8 cellular contexts compared by ENCODE assay signal in the genomic region with DNA sequence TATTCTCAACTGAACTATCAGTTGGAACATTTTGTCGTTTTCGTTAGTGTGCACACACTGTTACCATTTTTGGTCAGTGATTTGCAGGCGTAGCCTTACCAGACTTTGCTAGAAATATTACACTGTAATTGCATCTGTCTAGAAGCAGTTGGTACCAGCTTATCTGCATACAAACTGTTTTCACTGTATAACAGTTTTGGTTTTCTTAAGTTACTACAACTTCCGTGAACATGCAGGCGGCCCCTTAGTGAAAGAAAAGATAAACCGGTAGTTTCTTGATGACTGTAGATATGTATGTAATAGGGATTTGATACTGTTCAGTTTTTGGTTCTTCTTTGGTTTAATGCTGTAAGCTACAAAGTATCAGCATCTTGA. TPM values are rescaled to one million over a fixed set of nuclear protein-coding genes. Genes with fewer than 3 reads are reported as not detected.
DNase-seq lines count a peak whose midpoint lies in the region; TF ChIP-seq lines count a peak whose summit lies in the region.

No MANE protein-coding gene starts in this region.

- intact Hi-C loops in mammary epithelial cell (cut with micrococcal nuclease), result loop anchor here (2.0 kb wide), 1 partner anchor 40 kb away; no protein-coding TSS in a partner anchor

- in situ Hi-C loops in GM13977 (cut with MboI; ENCODE audit: low pct_unique_long_range_greater_than_20kb, low sequenced_read_pairs, unreplicated experiment) (no loop called here), mammary epithelial cell (cut with MboI; ENCODE audit: low sequenced_read_pairs in 2 of 2) (no loop called here)

- TF ChIP-seq CTCF in GM13977 (IDR thresholded peaks at IDR 0.05; ENCODE audit: extremely low read depth, insufficient read depth, missing control alignments), result no peak
- TF ChIP-seq CTCF in KMS-11 (conservative IDR thresholded peaks at IDR 0.05; ENCODE audit: low read depth, low read length), result no peak
- TF ChIP-seq CTCF in mammary epithelial cell (conservative IDR thresholded peaks at IDR 0.05 in 1 of 2, IDR thresholded peaks at IDR 0.05 in 1 of 2; ENCODE audit: extremely low read depth in 1 of 2, insufficient read depth in 1 of 2, low read depth in 1 of 2, low read length in 2 of 2), result no peak

- H3K4me1 ChIP-seq in KMS-11 (ENCODE audit: low read depth, poor library complexity, severe bottlenecking) (peaks cover 13% of the 10 kb centered on the region), mammary epithelial cell (ENCODE audit: insufficient read depth, low read length) (peaks cover 36% of the 10 kb centered on the region), mucosa of stomach (ENCODE audit: control insufficient read depth, insufficient read depth, low read length) (peaks cover 10% of the 10 kb centered on the region)

- no TSS peak for BruUV-seq in mammary epithelial cell (replicated peaks; lab: Mats Ljungman, UMichigan)

- H3K4me3 ChIP-seq in KMS-11 (IDR thresholded peaks at IDR 0.05; ENCODE audit: insufficient read depth, low read depth, low read length), result no peak overlapping the region
- H3K4me3 ChIP-seq in mammary epithelial cell (replicated peaks in 1 of 3; ENCODE audit: insufficient read depth in 1 of 3, low read depth in 2 of 3, low read length in 3 of 3), result peak overlapping the region; percentile 95 to 99 (median 95)
- peak overlapping the region; percentile 89 for H3K4me3 ChIP-seq in mucosa of stomach (ENCODE audit: low read length)

- H3K9ac ChIP-seq in KMS-11 (no peak overlapping the region), mammary epithelial cell (ENCODE audit: insufficient read depth, low read length) (peak overlapping the region; percentile 97), mucosa of stomach (ENCODE audit: low read length) (peak overlapping the region; percentile 94)

- H2AFZ ChIP-seq in KMS-11 (ENCODE audit: low read depth), result no peak overlapping the region
- H2AFZ ChIP-seq in mammary epithelial cell (ENCODE audit: low read depth, low read length), result no peak overlapping the region

- H3K79me2 ChIP-seq in KMS-11 (ENCODE audit: insufficient read depth, low read depth) (0 out of 2 replicates have a peak, but pooled peaks cover 6% of the 10 kb centered on the region), mammary epithelial cell (ENCODE audit: insufficient read depth, low read length) (peaks cover 69% of the 10 kb centered on the region)

- H3K36me3 ChIP-seq in KMS-11 (ENCODE audit: insufficient read depth) (no peaks in the 10 kb centered on the region), mammary epithelial cell (ENCODE audit: insufficient read depth, low read length) (no peaks in the 10 kb centered on the region), mucosa of stomach (ENCODE audit: control insufficient read depth, insufficient read depth, low read length) (no peaks in the 10 kb centered on the region)

- CTCF ChIA-PET in mammary epithelial cell (lab: Charles Lee; ENCODE audit: low non-redundant PET), result no interaction called here

- H4K20me1 ChIP-seq in KMS-11 (ENCODE audit: insufficient read depth), result no peaks in the 10 kb centered on the region
- no peaks in the 10 kb centered on the region for H4K20me1 ChIP-seq in mammary epithelial cell (ENCODE audit: insufficient read depth, low read length)

- H3K4me2 ChIP-seq in KMS-11 (peak overlapping the region; percentile 64), mammary epithelial cell (ENCODE audit: insufficient read depth, low read depth, low read length) (peak overlapping the region; percentile 95)

- WGBS in mammary epithelial cell (ENCODE audit: low coverage, missing lambda C conversion rate), result 1% methylated on average over 6 of the region's 6 CpGs

- H3K27me3 ChIP-seq in KMS-11 (ENCODE audit: insufficient read depth, low read depth) (no peaks in the 10 kb centered on the region), mammary epithelial cell (ENCODE audit: insufficient read depth, low read length) (no peaks in the 10 kb centered on the region), mucosa of stomach (ENCODE audit: control insufficient read depth, insufficient read depth, low read length) (no peaks in the 10 kb centered on the region)

- dilution Hi-C loops in mammary epithelial cell (cut with HindIII; ENCODE audit: low sequenced_read_pairs), result loop anchor here (5.0 kb wide), 1 partner anchor 64 kb away; no protein-coding TSS in a partner anchor

- DNase-seq in GM13977 (ENCODE audit: low spot score), result peak; percentile 51
- DNase-seq in mammary epithelial cell, result no peak
- no peak for DNase-seq in NCI-H2081 treated with DMSO at 0.1 percent for 48 hours (lab: John Stamatoyannopoulos, UW)
- no peak for DNase-seq in MV-4-11 (lab: John Stamatoyannopoulos, UW)
- no peak for DNase-seq in NOMO-1 (lab: John Stamatoyannopoulos, UW; ENCODE audit: unreplicated experiment in 2 of 2)
- DNase-seq in midbrain (lab: John Stamatoyannopoulos, UW), result no peak

- H3K9me3 ChIP-seq in mammary epithelial cell (replicated peaks; ENCODE audit: insufficient read depth, low read length) (no peaks in the 10 kb centered on the region), mucosa of stomach (ENCODE audit: control insufficient read depth, low read length) (no peaks in the 10 kb centered on the region)

- no peak overlapping the region for H3K27ac ChIP-seq in KMS-11
- H3K27ac ChIP-seq in mammary epithelial cell (ENCODE audit: insufficient read depth, low read depth, low read length), result peak overlapping the region; percentile 95

RNA-seq across cellular contexts. Expression of a gene that starts 1.3 kb away (rescaled TPM):
- total RNA-seq in mammary epithelial cell, result 100 to 1,000 TPM; 398 to 428 TPM
- polyA plus RNA-seq in mammary epithelial cell, result 211 TPM
- polyA minus RNA-seq in mammary epithelial cell, result 110 TPM

RNA-seq across cellular contexts. Expression of a gene that starts 40.0 kb away (rescaled TPM):
- 1 to 10 TPM; 1.3 to 3.2 TPM for total RNA-seq in mammary epithelial cell
- 2.2 TPM for polyA plus RNA-seq in mammary epithelial cell
- not detected for polyA minus RNA-seq in mammary epithelial cell
